ENCODE assay signal across 17 cellular contexts in the genomic region with DNA sequence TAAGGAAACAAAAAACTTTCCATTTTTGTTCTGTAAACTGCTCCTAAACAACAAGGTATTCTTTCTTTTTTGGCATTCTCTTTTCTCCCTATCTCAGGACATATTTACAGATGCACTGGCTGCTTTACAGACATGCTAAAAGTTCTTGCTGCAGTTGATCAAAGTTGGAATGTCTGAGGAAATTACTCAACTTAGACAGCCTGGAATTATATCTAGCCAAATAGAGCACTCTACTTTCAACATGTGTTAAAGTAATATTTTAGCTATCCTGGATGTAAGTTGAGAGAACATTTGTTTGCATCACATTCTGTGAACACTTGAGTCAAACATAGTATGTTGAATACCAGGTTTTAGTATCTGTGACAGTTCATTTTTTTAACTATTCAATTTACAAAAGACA.
"Had no signal": no experiment of that assay in that cellular context is flagged by ENCODE, and none has a peak within 500 bp of the region (broad histone marks: within the 10 kb centered on the region; RNA-seq: fewer than 3 reads in every experiment).

No MANE protein-coding gene starts in this region.

- H3K4me3 ChIP-seq: psoas muscle, spleen, upper lobe of right lung had no signal

- H3K9me3 ChIP-seq: psoas muscle, spleen, upper lobe of right lung had no signal

- H3K27ac ChIP-seq: epithelial cell of prostate, psoas muscle, spleen, upper lobe of right lung had no signal

- FAIRE-seq: kidney had no signal

- ATAC-seq: activated CD4-positive, alpha-beta T cell treated with anti-CD3 and anti-CD28 coated beads for 36 hours; activated naive CD4-positive, alpha-beta T cell treated with anti-CD3 and anti-CD28 coated beads, Interleukin-2, amount 50 U/mL, for 72 hours; activated T-cell treated with anti-CD3 and anti-CD28 coated beads, Interleukin-2, amount 50 U/mL, for 4 hours; psoas muscle; sciatic nerve; stimulated activated naive CD8-positive, alpha-beta T cell treated with anti-CD3 and anti-CD28 coated beads, Interleukin-15, amount 100 ng/mL, for 72 hours; upper lobe of right lung had no signal

- H3K27me3 ChIP-seq: spleen, upper lobe of right lung had no signal

- H3K4me1 ChIP-seq: psoas muscle, spleen had no signal

- DNase-seq: activated CD4-positive, alpha-beta memory T cell treated with anti-CD3 and anti-CD28 coated beads, Interleukin-2, amount 10 ng/mL, durations not matched to agents 7 days and 5 days; activated CD4-positive, alpha-beta T cell treated with anti-CD3 and anti-CD28 coated beads for 36 hours; activated effector memory CD4-positive, alpha-beta T cell treated with anti-CD3 and anti-CD28 coated beads, Interleukin-2, amount 50 U/mL, for 16 hours; activated T-cell treated with anti-CD3 and anti-CD28 coated beads, Interleukin-2, amount 50 U/mL, for 4 hours; cerebellar nuclear complex; effector memory CD4-positive, alpha-beta T cell; foreskin fibroblast; hippocampal formation; kidney; psoas muscle; spleen; stimulated activated CD4-positive, alpha-beta T cell treated with anti-CD3 and anti-CD28 coated beads, Interleukin-1b, Interleukin-23, amount 100 ng/mL, for 48 hours; stimulated activated naive CD8-positive, alpha-beta T cell treated with anti-CD3 and anti-CD28 coated beads, Interleukin-15, amount 100 ng/mL, for 72 hours; upper lobe of right lung had no signal
